ENCODE assay signal across 8 cellular contexts in the genomic region with DNA sequence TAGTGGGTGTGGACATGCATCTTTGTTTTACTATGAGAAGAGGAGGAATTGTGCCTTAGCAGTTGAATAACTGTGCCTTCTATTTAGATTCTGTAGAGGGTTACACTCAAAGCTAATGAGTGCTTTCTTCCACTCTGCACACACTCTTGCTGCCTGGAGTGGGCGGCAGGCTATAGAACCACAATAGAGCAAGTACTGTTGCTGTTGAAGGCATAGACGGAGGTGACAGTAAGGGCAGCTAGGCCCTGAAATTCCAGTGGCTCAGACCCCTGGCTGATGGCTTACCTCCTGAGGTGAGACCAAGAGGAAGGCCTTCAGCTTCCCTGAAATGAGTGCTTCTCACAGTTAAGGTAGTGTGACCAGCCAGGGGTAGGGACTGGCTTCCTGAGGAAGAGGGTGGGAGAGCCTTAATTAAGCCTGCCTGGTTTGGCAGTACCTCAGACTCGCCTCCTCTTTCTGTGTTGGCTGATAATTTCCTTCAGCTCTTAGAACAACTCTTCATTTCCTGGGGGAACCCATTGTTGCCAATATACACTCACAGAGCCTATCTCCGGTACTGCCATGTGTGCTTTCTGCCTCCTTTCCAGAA. TPM values are rescaled to one million over a fixed set of nuclear protein-coding genes. Genes with fewer than 3 reads are reported as not detected.
DNase-seq lines count a peak whose midpoint lies in the region; ATAC-seq and TF ChIP-seq lines count a peak whose summit lies in the region.

No MANE protein-coding gene starts in this region.

- H3K27me3 Mint-ChIP-seq in Calu3 (ENCODE audit: unreplicated experiment) (no peaks in the 10 kb centered on the region), chondrocyte (ENCODE audit: low read depth) (no peaks in the 10 kb centered on the region)

- peaks cover 3% of the 10 kb centered on the region for H3K9me3 Mint-ChIP-seq in Calu3 (ENCODE audit: low read depth, unreplicated experiment)
- H3K9me3 Mint-ChIP-seq in chondrocyte (ENCODE audit: low read depth): peaks cover 4% of the 10 kb centered on the region

- no peak for DNase-seq in Calu3
- DNase-seq in NCI-H510A (lab: John Stamatoyannopoulos, UW): peak; percentile 29
- no peak for DNase-seq in chondrocyte (ENCODE audit: low spot score)
- no peak for DNase-seq in sciatic nerve (ENCODE audit: low spot score)
- DNase-seq in iPS-NIHi7 (ENCODE audit: extremely low spot score): no peak
- no peak for DNase-seq in 8988T

- no peak overlapping the region for H3K4me3 Mint-ChIP-seq in Calu3 (ENCODE audit: low read depth, unreplicated experiment)
- no peak overlapping the region for H3K4me3 Mint-ChIP-seq in chondrocyte (ENCODE audit: unreplicated experiment)

- CTCF ChIA-PET in Calu3 (lab: Charles Lee): interaction anchor here (0.8 to 1.0 kb wide), 2 partner anchors 33 to 63 kb away, joined by 3 to 4 read pairs; no protein-coding TSS in a partner anchor

- peaks cover 64% of the 10 kb centered on the region for H3K4me1 Mint-ChIP-seq in Calu3 (ENCODE audit: low read depth, unreplicated experiment)
- peaks cover 83% of the 10 kb centered on the region for H3K4me1 Mint-ChIP-seq in chondrocyte (ENCODE audit: low read depth)

- ATAC-seq in sciatic nerve (peak; percentile 51), HG03159 (IDR thresholded peaks at IDR 0.05; ENCODE audit: unreplicated experiment) (no peak), GM18502 (IDR thresholded peaks at IDR 0.05; ENCODE audit: poor library complexity, unreplicated experiment) (no peak)

- peak overlapping the region; percentile 55 for H3K27ac Mint-ChIP-seq in Calu3 (ENCODE audit: unreplicated experiment)
- peak overlapping the region; percentile 72 for H3K27ac Mint-ChIP-seq in chondrocyte (ENCODE audit: unreplicated experiment)

- BruUV-seq in Calu3 (replicated peaks; lab: Mats Ljungman, UMichigan): no TSS peak

- H3K36me3 Mint-ChIP-seq in Calu3 (ENCODE audit: insufficient read depth, unreplicated experiment) (peaks cover 4% of the 10 kb centered on the region), chondrocyte (ENCODE audit: low read depth) (peaks cover 2% of the 10 kb centered on the region)

- intact Hi-C loops in Calu3 (cut with micrococcal nuclease; ENCODE audit: unreplicated experiment): no loop called here
- intact Hi-C loops in sciatic nerve (cut with DNase I): no loop called here

- no peak for TF ChIP-seq CTCF in Calu3 (IDR thresholded peaks at IDR 0.05; ENCODE audit: unreplicated experiment)
- no peak for TF ChIP-seq CTCF in chondrocyte (IDR thresholded peaks at IDR 0.05)

RNA-seq across cellular contexts. Expression of a gene that starts 24.7 kb away (rescaled TPM):
- total RNA-seq in Calu3 (2022): 44.7 and 45.5 TPM in 2 replicates
- 49.1 to 51.6 TPM (median 49.3 TPM) in 3 replicates for total RNA-seq in chondrocyte
- 68.9 TPM for total RNA-seq in sciatic nerve
